ENCODE assay signal across 11 cellular contexts in the genomic region with DNA sequence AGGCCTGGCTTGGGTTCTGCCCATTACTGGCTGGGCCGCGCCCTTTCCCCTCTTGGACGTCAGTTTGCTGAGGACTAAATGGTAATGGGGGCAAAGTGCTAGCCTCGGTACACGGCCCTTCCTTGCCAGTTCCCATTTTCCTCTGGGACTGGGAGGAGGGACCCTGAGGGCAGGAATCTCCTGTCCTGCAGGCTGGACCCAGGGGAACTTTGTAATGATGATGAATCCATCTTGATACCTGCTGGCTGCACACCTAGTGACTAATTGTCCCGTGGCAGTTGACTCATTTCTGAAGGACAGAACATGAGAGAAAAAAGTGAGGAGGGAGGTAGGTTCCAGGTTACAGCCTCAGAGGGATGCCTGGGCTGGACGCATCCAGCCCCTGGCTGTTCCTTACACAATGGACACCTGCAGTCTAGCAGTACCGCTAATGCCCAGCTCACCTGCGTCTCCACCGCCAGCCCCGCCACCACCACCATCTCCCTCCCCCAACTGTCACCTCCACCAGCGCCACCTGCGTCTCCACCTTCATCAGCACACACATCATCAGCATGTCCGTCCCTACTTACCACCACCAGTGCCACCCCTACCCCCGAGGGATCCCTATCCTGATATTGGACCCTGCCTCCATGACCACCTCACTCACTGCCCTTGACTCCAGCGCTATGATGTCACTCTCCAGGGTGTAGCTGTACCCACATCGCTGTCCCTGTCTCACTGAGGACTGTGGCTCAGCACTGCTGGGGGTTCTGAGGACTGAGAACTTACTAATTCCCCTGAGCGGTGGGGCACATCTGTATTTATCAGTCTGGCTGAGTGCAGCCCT. TPM values are rescaled to one million over a fixed set of nuclear protein-coding genes. Genes with fewer than 3 reads are reported as not detected.
A peak's percentile ranks its signal among the peaks of the same experiment; 100 is the strongest.
DNase-seq lines count a peak whose midpoint lies in the region; ATAC-seq, FAIRE-seq and TF ChIP-seq lines count a peak whose summit lies in the region.
"Had no signal": no experiment of that assay in that cellular context is flagged by ENCODE, and none has a peak within 500 bp of the region (broad histone marks: within the 10 kb centered on the region; RNA-seq: fewer than 3 reads in every experiment).

No MANE protein-coding gene starts in this region.

- TF ChIP-seq CTCF in left ventricle myocardium inferior (IDR thresholded peaks at IDR 0.05; ENCODE audit: borderline replicate concordance) (no peak), Panc1 (IDR thresholded peaks at IDR 0.05) (no peak), foreskin keratinocyte (conservative IDR thresholded peaks at IDR 0.05) (no peak), foreskin fibroblast (IDR thresholded peaks at IDR 0.05; ENCODE audit: low read depth, low read length) (no peak)

- no peaks in the 10 kb centered on the region for H3K4me1 ChIP-seq in left ventricle myocardium inferior
- peaks cover 17% of the 10 kb centered on the region for H3K4me1 ChIP-seq in Panc1 (ENCODE audit: control insufficient read depth, insufficient read depth, low read length)
- H3K4me1 ChIP-seq in foreskin keratinocyte = peaks cover 11% of the 10 kb centered on the region

- DNase-seq in Right ventricle myocardium inferior (ENCODE audit: missing footprints) = peak; percentile 26
- no peak for DNase-seq in left ventricle myocardium inferior
- no peak for DNase-seq in Panc1 (ENCODE audit: low read depth, low spot score)
- DNase-seq in foreskin keratinocyte = peak; percentile 85 to 92
- DNase-seq in urothelium cell line (ENCODE audit: low spot score) = peak; percentile 32
- no peak for DNase-seq in frontal cortex (ENCODE audit: low spot score in 2 of 2)
- no peak for DNase-seq in foreskin fibroblast
- DNase-seq: HFFc6 had no signal

- H3K27ac ChIP-seq in left ventricle myocardium inferior (replicated peaks) = no peak overlapping the region
- H3K27ac ChIP-seq in Panc1 (ENCODE audit: low read length) = 0 out of 2 replicates have a peak overlapping the region, but pooled peaks have one; percentile 23
- H3K27ac ChIP-seq in foreskin keratinocyte = peak overlapping the region; percentile 83
- H3K27ac ChIP-seq: SJCRH30 had no signal

- H3K9me3 ChIP-seq in left ventricle myocardium inferior (replicated peaks) = no peaks in the 10 kb centered on the region
- no peaks in the 10 kb centered on the region for H3K9me3 ChIP-seq in Panc1 (ENCODE audit: control insufficient read depth, insufficient read depth, low read depth, low read length)
- H3K9me3 ChIP-seq: SJCRH30 had no signal

- POLR2A ChIA-PET in Panc1 (lab: Charles Lee) = interaction anchor here (0.6 kb wide), 1 partner anchor 10 kb away, joined by 3 read pairs; no protein-coding TSS in a partner anchor

- in situ Hi-C loops in Panc1 (cut with HindIII; ENCODE audit: low pct_unique_long_range_greater_than_20kb, low sequenced_read_pairs) = no loop called here

- CTCF ChIA-PET in Panc1 (lab: Charles Lee) = no interaction called here

- ATAC-seq in Right ventricle myocardium inferior (no peak), Panc1 (peak; percentile 37), foreskin keratinocyte (peak; percentile 89), GM21737 (IDR thresholded peaks at IDR 0.05; ENCODE audit: unreplicated experiment) (no peak)

- no TSS peak for BruUV-seq in Panc1 (replicated peaks; lab: Mats Ljungman, UMichigan)

- H3K36me3 ChIP-seq in left ventricle myocardium inferior = no peaks in the 10 kb centered on the region
- no peaks in the 10 kb centered on the region for H3K36me3 ChIP-seq in Panc1 (ENCODE audit: control insufficient read depth, insufficient read depth, low read length)
- H3K36me3 ChIP-seq: SJCRH30 had no signal

- H3K4me3 ChIP-seq in left ventricle myocardium inferior (no peak overlapping the region), Panc1 (ENCODE audit: low read depth in 2 of 2, low read length in 2 of 2) (no peak overlapping the region), foreskin fibroblast (ENCODE audit: low read depth in 1 of 2, low read length in 2 of 2) (no peak overlapping the region)
- H3K4me3 ChIP-seq: SJCRH30 had no signal

- intact Hi-C loops in Right ventricle myocardium inferior (cut with DNase I) (no loop called here), left ventricle myocardium inferior (cut with micrococcal nuclease) (no loop called here), Panc1 (cut with micrococcal nuclease; ENCODE audit: unreplicated experiment) (no loop called here)

- FAIRE-seq in urothelium cell line (lab: Jason Lieb, UNC) = no peak
- FAIRE-seq in frontal cortex (lab: Jason Lieb, UNC) = no peak

- peaks cover 41% of the 10 kb centered on the region for H3K27me3 ChIP-seq in left ventricle myocardium inferior (ENCODE audit: low read depth)
- H3K27me3 ChIP-seq in Panc1 (ENCODE audit: control insufficient read depth, insufficient read depth, low read length) = no peaks in the 10 kb centered on the region
- H3K27me3 ChIP-seq in foreskin keratinocyte = no peaks in the 10 kb centered on the region

RNA-seq across cellular contexts. Expression of a gene that starts 4.3 kb away (rescaled TPM):
- total RNA-seq in Right ventricle myocardium inferior (0.19 TPM), left ventricle myocardium inferior (0.33 TPM), Panc1 (2021; ENCODE audit: unreplicated experiment) (0.72 TPM), foreskin keratinocyte (0.04 and 0.27 TPM in 2 replicates), frontal cortex (under 0.01 TPM)
- polyA plus RNA-seq in Panc1 (2012; ENCODE audit: insufficient read length) = 1.8 TPM
- 0.03 TPM in 1 of 2 replicates, not detected in the other for polyA plus RNA-seq in foreskin keratinocyte
- total RNA-seq: HFFc6, LHCN-M2, SJCRH30 had no signal

RNA-seq across cellular contexts. Expression of a gene that starts 16.3 kb away (rescaled TPM):
- total RNA-seq in Right ventricle myocardium inferior (25.5 TPM), left ventricle myocardium inferior (28.2 TPM), Panc1 (2021; ENCODE audit: unreplicated experiment) (113 TPM), foreskin keratinocyte (12.5 and 15.3 TPM in 2 replicates), frontal cortex (9.8 TPM)
- 100 TPM for polyA plus RNA-seq in Panc1 (2012; ENCODE audit: insufficient read length)
- 12.1 and 12.7 TPM in 2 replicates for polyA plus RNA-seq in foreskin keratinocyte

RNA-seq across cellular contexts. Expression of a gene that starts 56.5 kb away (rescaled TPM):
- total RNA-seq in Right ventricle myocardium inferior = 0.41 TPM
- 0.58 TPM for total RNA-seq in left ventricle myocardium inferior
- total RNA-seq in Panc1 (2021; ENCODE audit: unreplicated experiment) = 18.9 TPM
- 12.7 TPM for polyA plus RNA-seq in Panc1 (2012; ENCODE audit: insufficient read length)
- 16.9 and 18.3 TPM in 2 replicates for total RNA-seq in foreskin keratinocyte
- polyA plus RNA-seq in foreskin keratinocyte = 11.1 and 11.4 TPM in 2 replicates
- 101 TPM for total RNA-seq in frontal cortex

Comparison
In these comparisons a context has a peak if more than half of its experiments do, and no peak if none do; other contexts are left out.
1. DNase-seq: peak in Right ventricle myocardium inferior (single experiment), foreskin keratinocyte (2 of 2) and urothelium cell line (single experiment); none in left ventricle myocardium inferior (single experiment), Panc1 (single experiment), frontal cortex (0 of 2) and foreskin fibroblast (0 of 2).
2. ATAC-seq: peak in Panc1 (single experiment) and foreskin keratinocyte (single experiment); none in Right ventricle myocardium inferior (single experiment) and GM21737 (single experiment).
3. RNA of a gene that starts 56.5 kb away (total RNA-seq): 101 TPM in frontal cortex (single experiment), 18.9 TPM in Panc1 (single experiment) and 16.9 to 18.3 TPM in foreskin keratinocyte; 0.58 TPM in left ventricle myocardium inferior (single experiment) and 0.41 TPM in Right ventricle myocardium inferior (single experiment); every median in the first group is over 10 times any median in the second.